In genomic region chr20:32078322-32078721, GRCh38 we compare ENCODE assay signal across 2 cellular contexts.
TF ChIP-seq lines count a peak whose summit lies in the region.

No MANE protein-coding gene starts in this region.

TF ChIP-seq in A549, 52 proteins besides CTCF, POLR2A, EP300 and RAD21:
- TF ChIP-seq ZFP36 (IDR thresholded peaks at IDR 0.05; ENCODE audit: borderline replicate concordance, partially characterized antibody) = peak; percentile 53
- no peak for TF ChIP-seq JUNB (IDR thresholded peaks at IDR 0.05)

TF ChIP-seq in K562, 482 proteins besides CTCF, POLR2A, EP300 and RAD21:
- TF ChIP-seq PHB (CRISPR knock-in tag; IDR thresholded peaks at IDR 0.05) (no peak), BCOR (IDR thresholded peaks at IDR 0.05) (peak; percentile 74; the same call in 1 of the 2 replicates), SAP30 (IDR thresholded peaks at IDR 0.05; ENCODE audit: borderline replicate concordance, insufficient read depth, low read depth, low read length, poor library complexity, severe bottlenecking) (no peak), HINFP (tag; conservative IDR thresholded peaks at IDR 0.05; ENCODE audit: low read depth) (no peak), CBFB (CRISPR knock-in tag; IDR thresholded peaks at IDR 0.05) (no peak), BRCA1 (IDR thresholded peaks at IDR 0.05) (no peak), BRCA1 (CRISPR knock-in tag; IDR thresholded peaks at IDR 0.05) (no peak), ZFP36 (IDR thresholded peaks at IDR 0.05; ENCODE audit: low read depth, low read length, partially characterized antibody) (peak; percentile 80), ZNF431 (CRISPR knock-in tag; IDR thresholded peaks at IDR 0.05) (0 out of 2 replicates have a peak, but pooled peaks have one; percentile 7), NFE2 (IDR thresholded peaks at IDR 0.05; ENCODE audit: low read depth) (no peak), RBM25 (IDR thresholded peaks at IDR 0.05; ENCODE audit: low read depth, low read length, severe bottlenecking) (peak; percentile 86), CHD4 (IDR thresholded peaks at IDR 0.05; ENCODE audit: insufficient read depth, insufficient replicate concordance, low read depth, low read length, poor library complexity, severe bottlenecking) (peak; percentile 27), TAF1 (IDR thresholded peaks at IDR 0.05; ENCODE audit: control insufficient read depth, extremely low read depth, insufficient read depth, low read length, severe bottlenecking) (no peak), PTTG1 (tag; IDR thresholded peaks at IDR 0.05; ENCODE audit: low read depth) (no peak), HOMEZ (CRISPR knock-in tag; IDR thresholded peaks at IDR 0.05) (no peak), MXI1 (IDR thresholded peaks at IDR 0.05; ENCODE audit: low read depth, low read length) (no peak), ADNP (tag; IDR thresholded peaks at IDR 0.05) (peak; percentile 49; the same call in 1 of the 2 replicates), ZNF124 (CRISPR knock-in tag; IDR thresholded peaks at IDR 0.05) (no peak), ZNF561 (CRISPR knock-in tag; conservative IDR thresholded peaks at IDR 0.05) (no peak), E2F1 (CRISPR knock-in tag; IDR thresholded peaks at IDR 0.05) (no peak), CEBPG (CRISPR knock-in tag; IDR thresholded peaks at IDR 0.05) (peak; percentile 29; the same call in 1 of the 2 replicates), CEBPG (tag; conservative IDR thresholded peaks at IDR 0.05 in 1 of 2, IDR thresholded peaks at IDR 0.05 in 1 of 2) (no peak), SNIP1 (IDR thresholded peaks at IDR 0.05; ENCODE audit: low read depth) (no peak), KDM1A (IDR thresholded peaks at IDR 0.05) (peak; percentile 43; a peak in 2 of 4 replicates), CBX1 (IDR thresholded peaks at IDR 0.05; ENCODE audit: low read depth) (peak; percentile 28; the same call in 1 of the 2 replicates), CHD1 (IDR thresholded peaks at IDR 0.05; ENCODE audit: low read length) (no peak), HDAC2 (IDR thresholded peaks at IDR 0.05) (0 out of 2 replicates have a peak, but pooled peaks have one; percentile 48), FOSL1 (tag; conservative IDR thresholded peaks at IDR 0.05) (no peak), ZNF197 (CRISPR knock-in tag; IDR thresholded peaks at IDR 0.05; ENCODE audit: low read depth) (no peak)
